30 cellular contexts compared by ENCODE assay signal in the genomic region with DNA sequence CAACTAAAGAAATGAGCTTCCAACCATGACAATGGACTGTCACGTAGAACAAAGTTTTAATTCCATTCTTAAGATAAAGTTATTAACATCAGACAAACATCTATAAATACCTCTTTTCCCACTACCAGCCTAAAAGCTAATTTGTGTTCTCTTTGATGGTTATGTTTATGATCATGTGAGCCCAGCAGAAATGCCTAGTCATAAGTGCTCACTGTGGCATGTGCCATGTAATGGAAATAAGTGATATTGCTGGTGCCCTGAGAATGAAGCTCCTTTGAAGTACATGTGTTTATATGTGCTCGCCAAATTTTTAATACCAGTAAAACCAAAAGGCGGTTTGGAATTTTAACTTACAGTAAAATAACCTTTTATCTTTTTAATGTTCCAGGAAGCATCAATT.
"Had no signal": no experiment of that assay in that cellular context is flagged by ENCODE, and none has a peak within 500 bp of the region (broad histone marks: within the 10 kb centered on the region; RNA-seq: fewer than 3 reads in every experiment).

No MANE protein-coding gene starts in this region.

- H3K27me3 ChIP-seq: foreskin keratinocyte, heart left ventricle, neutrophil, ovary, sigmoid colon, suprapubic skin, tibial artery had no signal

- H3K4me3 Mint-ChIP-seq: activated CD4-positive, alpha-beta memory T cell treated with anti-CD3 and anti-CD28 coated beads for 36 hours; effector memory CD8-positive, alpha-beta T cell; immature natural killer cell; naive B cell; nephron progenitor cell had no signal

- DNase-seq: activated CD4-positive, alpha-beta memory T cell treated with anti-CD3 and anti-CD28 coated beads for 36 hours; activated CD4-positive, alpha-beta T cell treated with anti-CD3 and anti-CD28 coated beads for 48 hours; activated CD8-positive, alpha-beta memory T cell treated with anti-CD3 and anti-CD28 coated beads, Interleukin-2, amount 50 U/mL, for 4 hours; activated gamma-delta T cell treated with Interleukin-2 at 50 U/mL for 16 hours; activated naive CD4-positive, alpha-beta T cell treated with anti-CD3 and anti-CD28 coated beads, Interleukin-2, amount 50 U/mL, for 16 hours; activated T-cell treated with anti-CD3 and anti-CD28 coated beads, Interleukin-2, amount 50 U/mL, for 1 hour; amniotic stem cell; caudate nucleus; cortex of kidney; effector memory CD8-positive, alpha-beta T cell; foreskin keratinocyte; heart left ventricle; hypothalamus; immature natural killer cell; kidney; left colon; mammary epithelial cell; naive B cell; nephron progenitor cell; ovary; sigmoid colon; stimulated activated naive CD4-positive, alpha-beta T cell; T-helper 9 cell; tibial artery; WERI-Rb-1 had no signal

- H3K36me3 ChIP-seq: neutrophil, ovary, sigmoid colon, suprapubic skin, WERI-Rb-1 had no signal

- H3K9me3 Mint-ChIP-seq: nephron progenitor cell had no signal

- H3K4me1 Mint-ChIP-seq: naive B cell, nephron progenitor cell had no signal

- ATAC-seq: activated CD4-positive, CD25-positive, alpha-beta regulatory T cell treated with anti-CD3 and anti-CD28 coated beads, Interleukin-2, amount 50 U/mL, for 24 hours; effector memory CD8-positive, alpha-beta T cell; foreskin keratinocyte; left colon had no signal

- FAIRE-seq: kidney, TTC549 had no signal

- H3K27ac ChIP-seq: foreskin keratinocyte, heart left ventricle, neutrophil, ovary, suprapubic skin, tibial artery, WERI-Rb-1 had no signal

- H3K4me1 ChIP-seq: suprapubic skin had no signal

- H3K9me3 ChIP-seq: heart left ventricle, neutrophil, ovary, sigmoid colon, suprapubic skin, tibial artery had no signal

- H3K4me3 ChIP-seq: heart left ventricle, ovary, sigmoid colon, suprapubic skin, tibial artery had no signal

- H3K27ac Mint-ChIP-seq: activated CD4-positive, alpha-beta memory T cell treated with anti-CD3 and anti-CD28 coated beads for 36 hours; effector memory CD8-positive, alpha-beta T cell; immature natural killer cell; naive B cell; nephron progenitor cell; progenitor cell of endocrine pancreas had no signal

- H3K27me3 Mint-ChIP-seq: activated CD4-positive, alpha-beta memory T cell treated with anti-CD3 and anti-CD28 coated beads for 36 hours; effector memory CD8-positive, alpha-beta T cell; naive B cell; progenitor cell of endocrine pancreas had no signal
